Comparison of ENCODE assay signal across 12 cellular contexts in genomic region chr5:62206150-62206829, GRCh38.
A peak's percentile ranks its signal among the peaks of the same experiment; 100 is the strongest.
DNase-seq lines count a peak whose midpoint lies in the region; ATAC-seq, FAIRE-seq and TF ChIP-seq lines count a peak whose summit lies in the region.
"Had no signal": no experiment of that assay in that cellular context is flagged by ENCODE, and none has a peak within 500 bp of the region (broad histone marks: within the 10 kb centered on the region; RNA-seq: fewer than 3 reads in every experiment).

No MANE protein-coding gene starts in this region.

- no peak for TF ChIP-seq POLR2A in GM18505 (IDR thresholded peaks at IDR 0.05; ENCODE audit: borderline replicate concordance, extremely low read depth, insufficient read depth, insufficient read length)

- H3K36me3 ChIP-seq in bronchial epithelial cell (ENCODE audit: control insufficient read depth, insufficient read depth, low read length), result no peaks in the 10 kb centered on the region

- H3K4me3 ChIP-seq in GM12864 (ENCODE audit: low read depth, low read length) (no peak overlapping the region), LNCaP clone FGC (ENCODE audit: low read depth, low read length) (no peak overlapping the region), bronchial epithelial cell (ENCODE audit: low read depth, low read length) (no peak overlapping the region)

- FAIRE-seq in bronchial epithelial cell (lab: Jason Lieb, UNC), result no peak
- FAIRE-seq: endometrium had no signal

- DNase-seq in GM12864 (ENCODE audit: low read depth) (no peak), LNCaP clone FGC (ENCODE audit: low read depth) (no peak), bronchial epithelial cell (ENCODE audit: low read depth) (peak; percentile 15), nephron progenitor cell (peak; percentile 18)
- no peak for DNase-seq in activated effector memory CD4-positive, alpha-beta T cell treated with anti-CD3 and anti-CD28 coated beads, Interleukin-2, amount 50 U/mL, for 16 hours
- DNase-seq: activated B cell treated with CpG ODN at 0.5 μM for 24 hours; activated naive CD4-positive, alpha-beta T cell treated with anti-CD3 and anti-CD28 coated beads, Interleukin-2, amount 10 ng/mL, durations not matched to agents 7 days and 5 days; NCI-H774 had no signal

- TF ChIP-seq CTCF in GM12864 (IDR thresholded peaks at IDR 0.05; ENCODE audit: low read depth, low read length, missing control alignments), result peak; percentile 10
- peak; percentile 44 for TF ChIP-seq CTCF in LNCaP clone FGC (IDR thresholded peaks at IDR 0.05; ENCODE audit: control insufficient read depth, extremely low read depth, insufficient read depth)
- peak; percentile 24 for TF ChIP-seq CTCF in bronchial epithelial cell (IDR thresholded peaks at IDR 0.05; ENCODE audit: insufficient read depth, low read length, severe bottlenecking)
- no peak for TF ChIP-seq CTCF in nephron progenitor cell (IDR thresholded peaks at IDR 0.05)

- no peak for ATAC-seq in HG02798 (IDR thresholded peaks at IDR 0.05; ENCODE audit: poor library complexity, unreplicated experiment)
- ATAC-seq in GM18505 (IDR thresholded peaks at IDR 0.05; ENCODE audit: unreplicated experiment), result no peak
- ATAC-seq: sciatic nerve had no signal

- peaks cover 25% of the 10 kb centered on the region for H3K4me1 Mint-ChIP-seq in nephron progenitor cell
- H3K4me1 Mint-ChIP-seq: activated B cell treated with CpG ODN at 0.5 μM for 24 hours; activated naive CD4-positive, alpha-beta T cell treated with anti-CD3 and anti-CD28 coated beads, Interleukin-2, amount 10 ng/mL, durations not matched to agents 7 days and 5 days had no signal

- no peak overlapping the region for H3K4me3 Mint-ChIP-seq in nephron progenitor cell
- H3K4me3 Mint-ChIP-seq: activated B cell treated with CpG ODN at 0.5 μM for 24 hours; activated naive CD4-positive, alpha-beta T cell treated with anti-CD3 and anti-CD28 coated beads, Interleukin-2, amount 10 ng/mL, durations not matched to agents 7 days and 5 days had no signal

- H3K27ac Mint-ChIP-seq in nephron progenitor cell, result peak overlapping the region; percentile 53
- H3K27ac Mint-ChIP-seq: activated B cell treated with CpG ODN at 0.5 μM for 24 hours; activated naive CD4-positive, alpha-beta T cell treated with anti-CD3 and anti-CD28 coated beads, Interleukin-2, amount 10 ng/mL, durations not matched to agents 7 days and 5 days had no signal

- no peaks in the 10 kb centered on the region for H3K27me3 ChIP-seq in bronchial epithelial cell (ENCODE audit: control insufficient read depth, insufficient read depth, low read length)

- H3K27me3 Mint-ChIP-seq in nephron progenitor cell (ENCODE audit: low read depth, poor library complexity), result no peaks in the 10 kb centered on the region

- no peaks in the 10 kb centered on the region for H3K9me3 Mint-ChIP-seq in nephron progenitor cell
- H3K9me3 Mint-ChIP-seq: activated B cell treated with CpG ODN at 0.5 μM for 24 hours; activated naive CD4-positive, alpha-beta T cell treated with anti-CD3 and anti-CD28 coated beads, Interleukin-2, amount 10 ng/mL, durations not matched to agents 7 days and 5 days had no signal

- no peaks in the 10 kb centered on the region for H3K36me3 Mint-ChIP-seq in nephron progenitor cell (ENCODE audit: low read depth)
- H3K36me3 Mint-ChIP-seq: activated naive CD4-positive, alpha-beta T cell treated with anti-CD3 and anti-CD28 coated beads, Interleukin-2, amount 10 ng/mL, durations not matched to agents 7 days and 5 days had no signal

Comparison
In these comparisons a context has a peak if more than half of its experiments do, and no peak if none do; other contexts are left out.
1. DNase-seq: peak in bronchial epithelial cell (single experiment) and nephron progenitor cell (single experiment); none in GM12864 (single experiment), LNCaP clone FGC (single experiment) and activated effector memory CD4-positive, alpha-beta T cell treated with anti-CD3 and anti-CD28 coated beads, Interleukin-2, amount 50 U/mL, for 16 hours (single experiment).